Comparison of ENCODE assay signal across 8 cellular contexts in the genomic region with DNA sequence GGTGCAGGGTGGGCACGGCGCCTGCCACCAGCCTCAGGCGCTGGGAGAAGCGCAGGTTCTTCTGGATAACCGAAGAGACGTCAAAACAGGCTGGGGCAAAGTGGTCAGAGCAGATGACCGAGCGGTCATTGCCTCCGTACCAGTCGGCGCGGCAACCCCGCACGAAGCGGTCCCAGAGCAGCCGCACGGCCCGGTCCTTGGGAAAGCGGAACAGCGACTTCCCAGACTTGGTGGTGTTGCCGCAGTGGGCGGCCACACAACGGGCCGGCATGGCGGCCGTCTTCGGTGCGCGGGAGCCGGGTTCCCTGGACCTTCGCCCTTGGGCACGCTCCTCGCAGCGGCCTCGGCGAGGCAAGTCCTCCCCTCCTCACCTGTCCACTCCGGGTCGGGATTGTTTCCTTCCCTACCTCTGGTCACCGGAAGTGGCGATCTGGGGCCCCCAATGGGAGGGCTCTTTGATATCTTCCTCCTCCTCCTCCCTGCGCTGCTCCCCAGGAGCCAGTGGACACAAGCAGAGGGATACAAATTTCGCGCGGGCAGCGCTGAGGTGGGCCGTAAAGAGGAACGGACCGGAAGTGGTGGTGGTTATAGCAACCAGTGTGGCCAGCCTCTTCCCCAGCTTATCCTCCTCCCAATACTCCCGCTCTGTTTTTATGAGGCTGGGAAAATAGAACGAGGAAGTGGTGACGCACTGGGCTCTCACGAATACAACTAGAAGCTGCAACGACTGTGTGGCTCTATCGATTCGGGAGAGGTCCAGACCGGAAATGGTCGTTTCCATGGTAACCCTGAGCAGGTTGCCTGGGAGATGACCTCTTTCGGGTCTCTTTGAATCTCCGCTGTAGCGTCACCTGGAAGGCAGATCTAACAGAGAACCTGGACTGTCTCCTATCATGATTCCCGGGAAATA. TPM values are rescaled to one million over a fixed set of nuclear protein-coding genes. Genes with fewer than 3 reads are reported as not detected.
A peak's percentile ranks its signal among the peaks of the same experiment; 100 is the strongest.
DNase-seq lines count a peak whose midpoint lies in the region; ATAC-seq and TF ChIP-seq lines count a peak whose summit lies in the region.

A gene with protein sequence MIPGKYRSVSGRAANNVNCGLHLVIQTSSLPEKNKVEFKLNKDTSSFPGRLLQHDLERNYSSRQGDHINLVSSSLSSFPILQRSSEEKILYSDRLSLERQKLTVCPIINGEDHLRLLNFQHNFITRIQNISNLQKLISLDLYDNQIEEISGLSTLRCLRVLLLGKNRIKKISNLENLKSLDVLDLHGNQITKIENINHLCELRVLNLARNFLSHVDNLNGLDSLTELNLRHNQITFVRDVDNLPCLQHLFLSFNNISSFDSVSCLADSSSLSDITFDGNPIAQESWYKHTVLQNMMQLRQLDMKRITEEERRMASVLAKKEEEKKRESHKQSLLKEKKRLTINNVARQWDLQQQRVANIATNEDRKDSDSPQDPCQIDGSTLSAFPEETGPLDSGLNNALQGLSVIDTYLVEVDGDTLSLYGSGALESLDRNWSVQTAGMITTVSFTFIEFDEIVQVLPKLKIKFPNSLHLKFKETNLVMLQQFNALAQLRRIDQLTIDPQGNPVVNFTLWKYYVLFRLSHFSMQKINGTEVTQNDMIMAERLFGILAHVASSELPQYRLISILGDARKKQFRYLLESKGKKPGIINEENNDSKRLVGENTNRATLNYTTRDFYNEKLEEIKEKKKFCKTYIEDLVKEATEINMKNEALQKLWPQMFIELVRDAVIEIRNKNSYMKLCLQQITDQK (plus strand): TSS at position 825 of the 910 bp plus-strand sequence. CDS start 69 bp downstream, at position 894.
A gene (minus strand): TSS at position 432 of the 910 bp plus-strand sequence. CDS start 161 bp downstream, at position 271.

- no peak for TF ChIP-seq POLR2A in testis (IDR thresholded peaks at IDR 0.05)

- no peak for TF ChIP-seq CTCF in foreskin keratinocyte (conservative IDR thresholded peaks at IDR 0.05)
- no peak for TF ChIP-seq CTCF in testis (IDR thresholded peaks at IDR 0.05)

- DNase-seq in COLO668 (lab: John Stamatoyannopoulos, UW; ENCODE audit: unreplicated experiment) (peak; percentile 93), NCI-H82 (lab: John Stamatoyannopoulos, UW) (peak; percentile 96), foreskin keratinocyte (peak; percentile 96 to 100), testis (peak; percentile 97)
- peak; percentile 69 for DNase-seq in activated naive CD4-positive, alpha-beta T cell treated with anti-CD3 and anti-CD28 coated beads for 36 hours
- peak in 4 of 10 donors; percentile 2 to 9 (median 7) for DNase-seq in naive thymus-derived CD8-positive, alpha-beta T cell

- peak within 1 kb of the TSS; percentile 13 for H3K27ac Mint-ChIP-seq in activated naive CD4-positive, alpha-beta T cell treated with anti-CD3 and anti-CD28 coated beads for 36 hours
- H3K27ac Mint-ChIP-seq in naive thymus-derived CD8-positive, alpha-beta T cell = peak within 1 kb of the TSS in 1 of 10 donors; percentile 48

- peak within 1 kb of the TSS; percentile 82 for H3K4me3 Mint-ChIP-seq in activated naive CD4-positive, alpha-beta T cell treated with anti-CD3 and anti-CD28 coated beads for 36 hours
- peak within 1 kb of the TSS; percentile 71 to 87 (median 84) for H3K4me3 Mint-ChIP-seq in naive thymus-derived CD8-positive, alpha-beta T cell

- no peaks in the 10 kb centered on the region for H3K36me3 ChIP-seq in testis (ENCODE audit: low read depth, missing control alignments)

- peak within 1 kb of the TSS; percentile 79 for H3K4me3 ChIP-seq in testis

- peak within 1 kb of the TSS; percentile 44 for H3K27ac ChIP-seq in foreskin keratinocyte
- peak within 1 kb of the TSS; percentile 57 to 78 for H3K27ac ChIP-seq in testis

- H3K27me3 ChIP-seq in foreskin keratinocyte (no peaks in the 10 kb centered on the region), testis (no peaks in the 10 kb centered on the region)

- H3K27me3 Mint-ChIP-seq in activated naive CD4-positive, alpha-beta T cell treated with anti-CD3 and anti-CD28 coated beads for 36 hours (ENCODE audit: low read depth) = peaks cover 39% of the 10 kb centered on the region
- peaks cover 41 to 72% (median 53%) of the 10 kb centered on the region in 5 donors for H3K27me3 Mint-ChIP-seq in naive thymus-derived CD8-positive, alpha-beta T cell

- POLR2A ChIA-PET in naive thymus-derived CD8-positive, alpha-beta T cell (lab: Charles Lee) = interaction anchor here (0.5 kb wide), 1 partner anchor 1217 kb away, joined by 4 read pairs; no protein-coding TSS in a partner anchor

- peaks cover 10% of the 10 kb centered on the region for H3K4me1 Mint-ChIP-seq in activated naive CD4-positive, alpha-beta T cell treated with anti-CD3 and anti-CD28 coated beads for 36 hours (ENCODE audit: low read depth)
- peaks cover 4 to 13% (median 11%) of the 10 kb centered on the region in 4 donors for H3K4me1 Mint-ChIP-seq in naive thymus-derived CD8-positive, alpha-beta T cell

- H3K4me1 ChIP-seq in foreskin keratinocyte = peaks cover 13% of the 10 kb centered on the region
- H3K4me1 ChIP-seq in testis = no peaks in the 10 kb centered on the region

- CTCF ChIA-PET in activated naive CD4-positive, alpha-beta T cell treated with anti-CD3 and anti-CD28 coated beads for 36 hours (lab: Charles Lee) = interaction anchor here (1.0 kb wide), 1 partner anchor 35 kb away, joined by 3 read pairs; no protein-coding TSS in a partner anchor

- H3K36me3 Mint-ChIP-seq in activated naive CD4-positive, alpha-beta T cell treated with anti-CD3 and anti-CD28 coated beads for 36 hours (ENCODE audit: low read depth) = no peaks in the 10 kb centered on the region
- H3K36me3 Mint-ChIP-seq in naive thymus-derived CD8-positive, alpha-beta T cell = peaks cover 0 to 10% (median 0%) of the 10 kb centered on the region in 3 donors

- ATAC-seq in GM19463 (IDR thresholded peaks at IDR 0.05; ENCODE audit: unreplicated experiment) = peak; percentile 89
- ATAC-seq in HG03565 (IDR thresholded peaks at IDR 0.05; ENCODE audit: unreplicated experiment) = peak; percentile 55
- peak; percentile 93 for ATAC-seq in foreskin keratinocyte
- ATAC-seq in naive thymus-derived CD8-positive, alpha-beta T cell = peak; percentile 17 to 43

- intact Hi-C loops in activated naive CD4-positive, alpha-beta T cell treated with anti-CD3 and anti-CD28 coated beads for 36 hours (cut with micrococcal nuclease) = no loop called here
- intact Hi-C loops in testis (cut with DNase I; ENCODE audit: low total_unique reads) = no loop called here

- 0% methylated on average over 25 to 54 of the region's 61 CpGs for WGBS in testis, 2 donors

- no peaks in the 10 kb centered on the region for H3K9me3 ChIP-seq in testis

- H3K9me3 Mint-ChIP-seq in activated naive CD4-positive, alpha-beta T cell treated with anti-CD3 and anti-CD28 coated beads for 36 hours = no peaks in the 10 kb centered on the region
- peaks cover 0 to 11% (median 0%) of the 10 kb centered on the region in 9 donors for H3K9me3 Mint-ChIP-seq in naive thymus-derived CD8-positive, alpha-beta T cell

RNA-seq across cellular contexts. Expression of the first gene that starts in this region (rescaled TPM):
- not detected for total RNA-seq in activated naive CD4-positive, alpha-beta T cell treated with anti-CD3 and anti-CD28 coated beads for 36 hours
- total RNA-seq in foreskin keratinocyte (11.0 and 11.8 TPM in 2 replicates), testis (10 to 100 TPM; 19.9 to 35.4 TPM)
- polyA plus RNA-seq in foreskin keratinocyte (7.9 and 8.6 TPM in 2 replicates), testis (ENCODE audit: insufficient read depth, low read depth, low replicate concordance) (22.4 TPM)
- total RNA-seq in naive thymus-derived CD8-positive, alpha-beta T cell = not detected
- polyA plus RNA-seq in naive thymus-derived CD8-positive, alpha-beta T cell = not detected

RNA-seq across cellular contexts. Expression of the second gene that starts in this region (rescaled TPM):
- total RNA-seq in activated naive CD4-positive, alpha-beta T cell treated with anti-CD3 and anti-CD28 coated beads for 36 hours = not detected
- total RNA-seq in foreskin keratinocyte = 3.1 and 3.7 TPM in 2 replicates
- polyA plus RNA-seq in foreskin keratinocyte = 2.0 and 2.8 TPM in 2 replicates
- total RNA-seq in naive thymus-derived CD8-positive, alpha-beta T cell = not detected
- polyA plus RNA-seq in naive thymus-derived CD8-positive, alpha-beta T cell = not detected
- 1 to 10 TPM; 4.5 to 6.5 TPM for total RNA-seq in testis
- polyA plus RNA-seq in testis (ENCODE audit: insufficient read depth, low read depth, low replicate concordance) = 6.1 TPM

Comparison
In these comparisons a context has a peak if more than half of its experiments do, and no peak if none do; other contexts are left out.
1. RNA of the first gene that starts in this region (total RNA-seq): 19.9 to 35.4 TPM in testis and 11.0 to 11.8 TPM in foreskin keratinocyte; not detected in naive thymus-derived CD8-positive, alpha-beta T cell and not detected in activated naive CD4-positive, alpha-beta T cell treated with anti-CD3 and anti-CD28 coated beads for 36 hours; every median in the first group is over 10 times any median in the second.
2. Peak in DNase-seq in activated naive CD4-positive, alpha-beta T cell treated with anti-CD3 and anti-CD28 coated beads for 36 hours; RNA of the genes that start here not detected or under 1 TPM.
3. Peak in ATAC-seq in naive thymus-derived CD8-positive, alpha-beta T cell; RNA of the genes that start here not detected or under 1 TPM.
4. ATAC-seq: peak in every context shown above with its lines; median percentile 93 in foreskin keratinocyte; 89 in GM19463; 55 in HG03565; 30 in naive thymus-derived CD8-positive, alpha-beta T cell.